19 cellular contexts compared by ENCODE assay signal in the genomic region with DNA sequence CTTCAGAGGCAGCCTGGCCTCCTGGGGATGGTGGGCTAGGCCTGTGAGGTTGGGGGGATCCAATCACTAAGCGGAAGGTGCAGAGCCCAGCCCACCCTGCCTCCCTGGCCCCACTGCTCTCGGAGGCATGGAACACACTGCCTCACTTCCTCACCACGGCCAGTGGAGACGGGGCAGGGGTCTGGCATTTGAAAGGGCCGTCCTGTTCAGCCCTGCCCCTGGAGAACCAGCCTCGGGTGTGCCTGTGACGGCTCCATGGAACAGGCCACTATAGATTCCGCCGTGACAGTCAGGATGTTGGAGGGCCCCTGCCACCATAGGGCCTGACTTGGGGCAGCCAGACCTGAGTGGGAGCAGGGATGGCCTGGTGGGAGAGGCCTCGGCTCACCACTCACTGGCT.
DNase-seq lines count a peak whose midpoint lies in the region; ATAC-seq, FAIRE-seq and TF ChIP-seq lines count a peak whose summit lies in the region.
"Had no signal": no experiment of that assay in that cellular context is flagged by ENCODE, and none has a peak within 500 bp of the region (broad histone marks: within the 10 kb centered on the region; RNA-seq: fewer than 3 reads in every experiment).

No MANE protein-coding gene starts in this region.

- H3K4me3 Mint-ChIP-seq in endodermal cell: peak overlapping the region; percentile 28
- H3K4me3 Mint-ChIP-seq in nephron progenitor cell: peak overlapping the region; percentile 8

- TF ChIP-seq CTCF in endodermal cell (conservative IDR thresholded peaks at IDR 0.05): no peak
- no peak for TF ChIP-seq CTCF in nephron progenitor cell (IDR thresholded peaks at IDR 0.05)

- WGBS in endodermal cell (ENCODE audit: insufficient coverage in 1 of 2, insufficient read length in 1 of 2), 2 experiments: 60 to 85% methylated on average over 2 to 10 of the region's 10 CpGs

- FAIRE-seq in frontal cortex (lab: Jason Lieb, UNC): no peak
- FAIRE-seq: A204.1, GM12892, H54 had no signal

- H3K27me3 ChIP-seq in BLaER1 (no peaks in the 10 kb centered on the region), HUES6 (ENCODE audit: control insufficient read depth, insufficient read depth, low read length) (peaks cover 16% of the 10 kb centered on the region), endodermal cell (ENCODE audit: control insufficient read depth, insufficient read depth, low read length, poor library complexity, severe bottlenecking) (no peaks in the 10 kb centered on the region)

- H3K4me1 ChIP-seq in BLaER1 (peaks cover 72% of the 10 kb centered on the region), HUES6 (ENCODE audit: control insufficient read depth, insufficient read depth, low read length) (peaks cover 21% of the 10 kb centered on the region), endodermal cell (ENCODE audit: control insufficient read depth, insufficient read depth, low read length) (no peaks in the 10 kb centered on the region)

- H4K20me1 ChIP-seq in BLaER1: no peaks in the 10 kb centered on the region

- H3K4me3 ChIP-seq in BLaER1 (no peak overlapping the region), HUES6 (ENCODE audit: low read depth, low read length) (peak overlapping the region; percentile 27; the same call in 1 of the 2 replicates), endodermal cell (ENCODE audit: low read length) (no peak overlapping the region)

- H3K4me1 Mint-ChIP-seq in endodermal cell: peaks cover 8% of the 10 kb centered on the region
- H3K4me1 Mint-ChIP-seq in nephron progenitor cell: peaks cover 79% of the 10 kb centered on the region

- H3K4me2 ChIP-seq in BLaER1: peak overlapping the region; percentile 56

- H3K9ac ChIP-seq in BLaER1 (no peak overlapping the region), HUES6 (ENCODE audit: low read length) (no peak overlapping the region), endodermal cell (ENCODE audit: extremely low read depth, low read length, poor library complexity, severe bottlenecking) (no peak overlapping the region)

- H3K36me3 ChIP-seq in BLaER1 (peaks cover 4% of the 10 kb centered on the region; the same call in 1 of the 2 replicates), HUES6 (ENCODE audit: control insufficient read depth, insufficient read depth, low read length) (no peaks in the 10 kb centered on the region), endodermal cell (ENCODE audit: control insufficient read depth, insufficient read depth, low read length) (no peaks in the 10 kb centered on the region)

- H3K36me3 Mint-ChIP-seq in endodermal cell (ENCODE audit: low read depth): no peaks in the 10 kb centered on the region
- no peaks in the 10 kb centered on the region for H3K36me3 Mint-ChIP-seq in nephron progenitor cell (ENCODE audit: low read depth)

- no peak overlapping the region; the same call in 1 of the 2 replicates for H3K27ac ChIP-seq in BLaER1
- no peak overlapping the region for H3K27ac ChIP-seq in HUES6 (ENCODE audit: low read depth, low read length)
- H3K27ac ChIP-seq in endodermal cell (ENCODE audit: low read depth, low read length): no peak overlapping the region

- DNase-seq in endodermal cell (peak; percentile 80), nephron progenitor cell (no peak), hippocampal formation (lab: John Stamatoyannopoulos, UW) (no peak), frontal cortex (ENCODE audit: low spot score in 2 of 2) (no peak), T-helper 9 cell (no peak)
- DNase-seq: C1 segment of cervical spinal cord, DND-41, GF-D8, MV-4-11, NCI-H1417 treated with DMSO at 0.1 percent for 48 hours, NCI-H2081, NCI-H510A, NCI-H774 had no signal

- H3K9me3 Mint-ChIP-seq in endodermal cell (peaks cover 7% of the 10 kb centered on the region), nephron progenitor cell (peaks cover 8% of the 10 kb centered on the region)

- peaks cover 11% of the 10 kb centered on the region for H3K9me3 ChIP-seq in BLaER1
- H3K9me3 ChIP-seq in HUES6 (ENCODE audit: control insufficient read depth, insufficient read depth, low read depth, low read length): no peaks in the 10 kb centered on the region; the same call in 1 of the 2 replicates
- no peaks in the 10 kb centered on the region for H3K9me3 ChIP-seq in endodermal cell (ENCODE audit: control insufficient read depth, low read length)

- no peak for ATAC-seq in GM21528 (IDR thresholded peaks at IDR 0.05; ENCODE audit: low FRiP score, unreplicated experiment)

- H3K27me3 Mint-ChIP-seq in endodermal cell (ENCODE audit: insufficient read depth) (peaks cover 30% of the 10 kb centered on the region), nephron progenitor cell (ENCODE audit: low read depth, poor library complexity) (peaks cover 11% of the 10 kb centered on the region)

- H3K27ac Mint-ChIP-seq in endodermal cell (peak overlapping the region; percentile 16), nephron progenitor cell (peak overlapping the region; percentile 12)
